In genomic region chr11:71927813-71928738, GRCh38 we compare ENCODE assay signal across 8 cellular contexts. TPM values are rescaled to one million over a fixed set of nuclear protein-coding genes. Genes with fewer than 3 reads are reported as not detected.
DNase-seq lines count a peak whose midpoint lies in the region; ATAC-seq and TF ChIP-seq lines count a peak whose summit lies in the region.

Gene XNDC1N (minus strand): TSS chr11:71928594. CDS start chr11:71923353, 5,241 bp downstream.

- CTCF ChIA-PET in CD4-positive, alpha-beta T cell (lab: Charles Lee) = interaction anchor here (0.7 to 2.0 kb wide), 8 partner anchors 11 to 506 kb away, joined by 3 to 6 read pairs (median 4); partner anchors contain the start of gene CLPB

- no peaks in the 10 kb centered on the region for H3K9me3 ChIP-seq in CD4-positive, alpha-beta T cell (ENCODE audit: control insufficient read depth, low read length)

- no peaks in the 10 kb centered on the region for H3K9me3 Mint-ChIP-seq in CD4-positive, alpha-beta T cell
- no peaks in the 10 kb centered on the region for H3K9me3 Mint-ChIP-seq in memory B cell

- peak within 1 kb of the TSS; percentile 96 for H3K4me3 Mint-ChIP-seq in CD4-positive, alpha-beta T cell
- peak within 1 kb of the TSS; percentile 94 for H3K4me3 Mint-ChIP-seq in memory B cell

- H3K4me1 Mint-ChIP-seq in CD4-positive, alpha-beta T cell (ENCODE audit: low read depth) = peaks cover 53% of the 10 kb centered on the region
- peaks cover 31% of the 10 kb centered on the region for H3K4me1 Mint-ChIP-seq in memory B cell

- POLR2A ChIA-PET in CD4-positive, alpha-beta T cell (lab: Charles Lee) = interaction anchor here (1.0 to 2.7 kb wide), 15 partner anchors 8 to 1670 kb away, joined by 3 to 29 read pairs (median 4); partner anchors contain the start of genes ANAPC15, FAM168A and INPPL1

- intact Hi-C loops in CD4-positive, alpha-beta T cell (cut with DNase I, micrococcal nuclease) = loop anchor here (1.0 to 10.0 kb wide), 8 partner anchors 126 to 887 kb away; partner anchors contain the start of genes ANAPC15 (in 2 of the 2), ATG16L2 (in 1 of the 2), DHCR7 (in 1 of the 2) and TOMT (in 1 of the 2)

- DNase-seq in CD4-positive, alpha-beta T cell = peak in 8 of 10 experiments; percentile 30 to 82 (median 46)
- DNase-seq in NCI-H510A treated with DMSO at 0.1 percent for 48 hours (lab: John Stamatoyannopoulos, UW) = peak; percentile 98
- peak; percentile 40 for DNase-seq in activated CD4-positive, alpha-beta T cell treated with anti-CD3 and anti-CD28 coated beads, Interleukin-2, amount 50 U/mL, for 1 hour
- DNase-seq in effector CD4-positive, alpha-beta T cell = peak; percentile 70
- no peak for DNase-seq in memory B cell (ENCODE audit: low spot score in 2 of 2)
- DNase-seq in stimulated activated CD8-positive, alpha-beta memory T cell treated with anti-CD3 and anti-CD28 coated beads, Interleukin-15, amount 100 ng/mL, for 48 hours (ENCODE audit: low read depth in 2 of 2) = peak; percentile 60 to 69

- no peak for TF ChIP-seq CTCF in CD4-positive, alpha-beta T cell (IDR thresholded peaks at IDR 0.05)

- peaks cover 20% of the 10 kb centered on the region for H3K36me3 Mint-ChIP-seq in CD4-positive, alpha-beta T cell (ENCODE audit: low read depth)
- peaks cover 3% of the 10 kb centered on the region for H3K36me3 Mint-ChIP-seq in memory B cell

- H3K27me3 Mint-ChIP-seq in CD4-positive, alpha-beta T cell = no peaks in the 10 kb centered on the region
- no peaks in the 10 kb centered on the region for H3K27me3 Mint-ChIP-seq in memory B cell

- ATAC-seq in CD4-positive, alpha-beta T cell (ENCODE audit: poor library complexity) = peak; percentile 81
- ATAC-seq in GM19351 (IDR thresholded peaks at IDR 0.05; ENCODE audit: unreplicated experiment) = peak; percentile 75
- peak; percentile 61 for ATAC-seq in HG03460 (IDR thresholded peaks at IDR 0.05; ENCODE audit: unreplicated experiment)
- peak; percentile 80 for ATAC-seq in memory B cell (ENCODE audit: low read depth)

- peak within 1 kb of the TSS; percentile 92 for H3K27ac ChIP-seq in CD4-positive, alpha-beta T cell (ENCODE audit: low read depth, low read length)

- H3K27me3 ChIP-seq in CD4-positive, alpha-beta T cell (ENCODE audit: control insufficient read depth, insufficient read depth, low read length) = no peaks in the 10 kb centered on the region

- peak within 1 kb of the TSS; percentile 93 for H3K27ac Mint-ChIP-seq in CD4-positive, alpha-beta T cell
- H3K27ac Mint-ChIP-seq in memory B cell = peak within 1 kb of the TSS; percentile 98

RNA-seq across cellular contexts. Expression of gene XNDC1N, which starts in this region (rescaled TPM):
- total RNA-seq in CD4-positive, alpha-beta T cell = 10 to 100 TPM; 14.9 to 15.7 TPM

Comparison
In these comparisons a context has a peak if more than half of its experiments do, and no peak if none do; other contexts are left out.
1. DNase-seq: peak in CD4-positive, alpha-beta T cell (8 of 10), NCI-H510A treated with DMSO at 0.1 percent for 48 hours (single experiment), activated CD4-positive, alpha-beta T cell treated with anti-CD3 and anti-CD28 coated beads, Interleukin-2, amount 50 U/mL, for 1 hour (single experiment), effector CD4-positive, alpha-beta T cell (single experiment) and stimulated activated CD8-positive, alpha-beta memory T cell treated with anti-CD3 and anti-CD28 coated beads, Interleukin-15, amount 100 ng/mL, for 48 hours (2 of 2); none in memory B cell (0 of 2).
2. Peak in every context shown above with its lines, with median percentiles within 50 percentile points of each other: ATAC-seq.